1 cellular context compared by ENCODE assay signal in genomic region chr4:122831515-122832196, GRCh38.
TF ChIP-seq lines count a peak whose summit lies in the region.

No MANE protein-coding gene starts in this region.

TF ChIP-seq in HEK293, 187 proteins besides CTCF, POLR2A, EP300 and RAD21 (continued from another document):
- TF ChIP-seq ZNF518A (tag by site-specific recombination; conservative IDR thresholded peaks at IDR 0.05; ENCODE audit: low read depth) (0 out of 2 replicates have a peak, but pooled peaks have one; percentile 9), ZNF155 (tag by site-specific recombination; IDR thresholded peaks at IDR 0.05) (no peak), ZNF561 (tag by site-specific recombination; IDR thresholded peaks at IDR 0.05; ENCODE audit: borderline replicate concordance) (no peak), ZBTB48 (tag by site-specific recombination; IDR thresholded peaks at IDR 0.05) (no peak), ZNF10 (tag by site-specific recombination; IDR thresholded peaks at IDR 0.05) (no peak), YY1 (tag by site-specific recombination; IDR thresholded peaks at IDR 0.05) (no peak), PATZ1 (tag by site-specific recombination; IDR thresholded peaks at IDR 0.05) (no peak), ZNF621 (tag by site-specific recombination; IDR thresholded peaks at IDR 0.05) (no peak), PRDM10 (tag by site-specific recombination; IDR thresholded peaks at IDR 0.05) (no peak), ZNF223 (tag by site-specific recombination; IDR thresholded peaks at IDR 0.05) (no peak), ZNF416 (tag by site-specific recombination; IDR thresholded peaks at IDR 0.05) (no peak), ZNF768 (tag by site-specific recombination; IDR thresholded peaks at IDR 0.05) (no peak), KLF10 (tag by site-specific recombination; IDR thresholded peaks at IDR 0.05) (0 out of 2 replicates have a peak, but pooled peaks have one; percentile 43), PBX3 (CRISPR knock-in tag; IDR thresholded peaks at IDR 0.05) (no peak), ZNF433 (tag by site-specific recombination; IDR thresholded peaks at IDR 0.05; ENCODE audit: low read depth) (no peak), ZNF544 (tag by site-specific recombination; IDR thresholded peaks at IDR 0.05) (no peak), ZNF510 (tag by site-specific recombination; IDR thresholded peaks at IDR 0.05; ENCODE audit: insufficient replicate concordance) (no peak), ZBTB17 (tag by site-specific recombination; IDR thresholded peaks at IDR 0.05) (peak; percentile 42; the same call in 1 of the 2 replicates), BCL11B (tag by site-specific recombination; IDR thresholded peaks at IDR 0.05; ENCODE audit: low read depth) (no peak), SP2 (tag by site-specific recombination; IDR thresholded peaks at IDR 0.05) (no peak), ZNF37A (tag by site-specific recombination; IDR thresholded peaks at IDR 0.05) (no peak), SCRT1 (tag by site-specific recombination; IDR thresholded peaks at IDR 0.05; ENCODE audit: borderline replicate concordance) (no peak), ZIC2 (tag by site-specific recombination; IDR thresholded peaks at IDR 0.05) (no peak), ZNF513 (tag by site-specific recombination; IDR thresholded peaks at IDR 0.05) (no peak), ZNF747 (tag by site-specific recombination; IDR thresholded peaks at IDR 0.05) (no peak), ZNF660 (tag by site-specific recombination; IDR thresholded peaks at IDR 0.05) (no peak), ZNF19 (tag by site-specific recombination; IDR thresholded peaks at IDR 0.05; ENCODE audit: low read depth) (no peak), SETDB1 (IDR thresholded peaks at IDR 0.05; ENCODE audit: insufficient read length, low read length) (no peak), GLI4 (tag by site-specific recombination; IDR thresholded peaks at IDR 0.05) (no peak), ZNF549 (tag by site-specific recombination; IDR thresholded peaks at IDR 0.05) (no peak), ZNF843 (tag by site-specific recombination; IDR thresholded peaks at IDR 0.05) (0 out of 2 replicates have a peak, but pooled peaks have one; percentile 48), ZNF391 (tag by site-specific recombination; IDR thresholded peaks at IDR 0.05; ENCODE audit: borderline replicate concordance, low read depth) (no peak), ZNF362 (tag by site-specific recombination; IDR thresholded peaks at IDR 0.05) (no peak), EGR2 (tag by site-specific recombination; IDR thresholded peaks at IDR 0.05; ENCODE audit: low read depth) (no peak), KLF1 (tag by site-specific recombination; IDR thresholded peaks at IDR 0.05) (no peak), ZBTB20 (tag by site-specific recombination; IDR thresholded peaks at IDR 0.05) (no peak), ZBTB21 (tag by site-specific recombination; IDR thresholded peaks at IDR 0.05) (no peak), ZNF529 (tag by site-specific recombination; IDR thresholded peaks at IDR 0.05; ENCODE audit: insufficient replicate concordance) (no peak)
